8 cellular contexts compared by ENCODE assay signal in the genomic region with DNA sequence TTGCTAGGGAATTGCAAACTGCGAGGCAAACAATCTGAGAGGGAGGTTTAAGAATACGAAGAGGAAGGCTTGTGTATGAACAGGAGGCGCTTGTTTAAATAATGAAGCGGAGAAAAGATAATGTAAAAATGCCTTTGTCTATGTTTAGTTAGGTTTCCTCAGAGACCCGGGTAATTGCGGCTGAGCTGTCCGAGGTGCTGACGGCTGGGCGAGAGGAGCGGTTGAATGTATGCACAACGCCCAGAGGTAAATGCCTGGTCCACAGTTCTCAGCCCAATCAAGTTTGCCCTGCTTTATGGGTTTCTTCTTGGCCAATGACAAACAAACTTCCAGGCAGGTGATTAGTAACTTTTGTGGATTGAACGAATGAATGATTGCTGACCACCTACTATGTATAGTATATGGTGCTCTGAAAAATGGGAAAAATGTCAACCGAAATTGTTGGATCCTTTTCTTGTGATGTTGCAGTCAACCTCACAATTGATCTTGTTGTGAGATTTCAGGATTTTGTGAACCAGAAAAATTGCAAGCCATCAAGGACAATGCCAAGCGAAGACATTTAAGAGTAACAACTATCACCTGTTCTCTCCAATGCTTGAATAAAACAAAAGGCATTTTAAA. TPM values are rescaled to one million over a fixed set of nuclear protein-coding genes. Genes with fewer than 3 reads are reported as not detected.
DNase-seq lines count a peak whose midpoint lies in the region; ATAC-seq lines count a peak whose summit lies in the region.

No MANE protein-coding gene starts in this region.

- no peaks in the 10 kb centered on the region for H3K36me3 ChIP-seq in CD8-positive, alpha-beta memory T cell (ENCODE audit: insufficient read depth, low read length)

- intact Hi-C loops in right cardiac atrium (cut with DNase I), result no loop called here

- WGBS in right cardiac atrium, result 11% methylated on average over 14 of the region's 14 CpGs

- ATAC-seq in right cardiac atrium, result no peak
- no peak for ATAC-seq in HG03039 (IDR thresholded peaks at IDR 0.05; ENCODE audit: unreplicated experiment)
- ATAC-seq in HG03442 (IDR thresholded peaks at IDR 0.05; ENCODE audit: unreplicated experiment), result no peak

- no peak overlapping the region for H3K4me3 Mint-ChIP-seq in CD8-positive, alpha-beta memory T cell
- H3K4me3 Mint-ChIP-seq in activated T-cell treated with anti-CD3 and anti-CD28 coated beads, Interleukin-2, amount 50 U/mL, for 24 hours, result no peak overlapping the region

- no peaks in the 10 kb centered on the region for H3K4me1 Mint-ChIP-seq in CD8-positive, alpha-beta memory T cell
- no peaks in the 10 kb centered on the region for H3K4me1 Mint-ChIP-seq in activated T-cell treated with anti-CD3 and anti-CD28 coated beads, Interleukin-2, amount 50 U/mL, for 24 hours (ENCODE audit: low read depth)

- no peak overlapping the region for H3K4me3 ChIP-seq in CD8-positive, alpha-beta memory T cell (ENCODE audit: low read length)
- H3K4me3 ChIP-seq in right cardiac atrium (ENCODE audit: low read length), result no peak overlapping the region

- POLR2A ChIA-PET in CD8-positive, alpha-beta memory T cell (lab: Charles Lee), result no interaction called here

- H3K9me3 ChIP-seq in CD8-positive, alpha-beta memory T cell (ENCODE audit: low read length), result no peaks in the 10 kb centered on the region
- H3K9me3 ChIP-seq in right cardiac atrium (ENCODE audit: control insufficient read depth, low read length), result no peaks in the 10 kb centered on the region

- H3K27ac Mint-ChIP-seq in CD8-positive, alpha-beta memory T cell, result no peak overlapping the region
- H3K27ac Mint-ChIP-seq in activated T-cell treated with anti-CD3 and anti-CD28 coated beads, Interleukin-2, amount 50 U/mL, for 24 hours, result no peak overlapping the region

- H3K27me3 ChIP-seq in CD8-positive, alpha-beta memory T cell (ENCODE audit: insufficient read depth, low read length, poor library complexity, severe bottlenecking), result peaks cover 7% of the 10 kb centered on the region
- H3K27me3 ChIP-seq in right cardiac atrium (ENCODE audit: control insufficient read depth, insufficient read depth), result peaks cover 3% of the 10 kb centered on the region

- H3K36me3 Mint-ChIP-seq in CD8-positive, alpha-beta memory T cell, result no peaks in the 10 kb centered on the region
- H3K36me3 Mint-ChIP-seq in activated T-cell treated with anti-CD3 and anti-CD28 coated beads, Interleukin-2, amount 50 U/mL, for 24 hours (ENCODE audit: low read depth), result no peaks in the 10 kb centered on the region

- peaks cover 33 to 77% of the 10 kb centered on the region in 2 donors for H3K27me3 Mint-ChIP-seq in CD8-positive, alpha-beta memory T cell
- H3K27me3 Mint-ChIP-seq in activated T-cell treated with anti-CD3 and anti-CD28 coated beads, Interleukin-2, amount 50 U/mL, for 24 hours, result peaks cover 87% of the 10 kb centered on the region

- no peak overlapping the region for H3K27ac ChIP-seq in CD8-positive, alpha-beta memory T cell (ENCODE audit: low read depth, low read length)
- no peak overlapping the region for H3K27ac ChIP-seq in right cardiac atrium (ENCODE audit: low read length)

- no peaks in the 10 kb centered on the region for H3K4me1 ChIP-seq in CD8-positive, alpha-beta memory T cell (ENCODE audit: insufficient read depth, low read length)
- H3K4me1 ChIP-seq in right cardiac atrium (ENCODE audit: control insufficient read depth, insufficient read depth, low read length), result no peaks in the 10 kb centered on the region

- CTCF ChIA-PET in CD8-positive, alpha-beta memory T cell (lab: Charles Lee), result interaction anchor here (1.3 kb wide), 1 partner anchor 65 kb away, joined by 4 read pairs; no protein-coding TSS in a partner anchor

- H3K9me3 Mint-ChIP-seq in CD8-positive, alpha-beta memory T cell, result peaks cover 0 to 3% (median 0%) of the 10 kb centered on the region in 5 donors
- no peaks in the 10 kb centered on the region for H3K9me3 Mint-ChIP-seq in activated T-cell treated with anti-CD3 and anti-CD28 coated beads, Interleukin-2, amount 50 U/mL, for 24 hours

- peak in 3 of 5 donors; percentile 15 to 57 (median 15) for DNase-seq in CD8-positive, alpha-beta memory T cell
- peak; percentile 32 to 47 for DNase-seq in Kasumi-1 (lab: John Stamatoyannopoulos, UW)
- peak; percentile 51 for DNase-seq in activated T-cell treated with anti-CD3 and anti-CD28 coated beads, Interleukin-2, amount 50 U/mL, for 24 hours
- peak; percentile 34 to 78 (median 67) for DNase-seq in right cardiac atrium
- peak; percentile 18 for DNase-seq in stimulated activated CD8-positive, alpha-beta memory T cell treated with anti-CD3 and anti-CD28 coated beads, Interleukin-7, amount 100 ng/mL, for 24 hours (ENCODE audit: low read depth)
- DNase-seq in NCI-H2171 treated with DMSO at 0.1 percent for 48 hours (lab: John Stamatoyannopoulos, UW), result no peak

RNA-seq across cellular contexts. Expression of gene SLC32A1, which starts 38.3 kb away (rescaled TPM):
- not detected for total RNA-seq in CD8-positive, alpha-beta memory T cell
- not detected for polyA plus RNA-seq in CD8-positive, alpha-beta memory T cell
- not detected for total RNA-seq in right cardiac atrium
- not detected for polyA plus RNA-seq in right cardiac atrium
